ENCODE assay signal across 24 cellular contexts in the genomic region with DNA sequence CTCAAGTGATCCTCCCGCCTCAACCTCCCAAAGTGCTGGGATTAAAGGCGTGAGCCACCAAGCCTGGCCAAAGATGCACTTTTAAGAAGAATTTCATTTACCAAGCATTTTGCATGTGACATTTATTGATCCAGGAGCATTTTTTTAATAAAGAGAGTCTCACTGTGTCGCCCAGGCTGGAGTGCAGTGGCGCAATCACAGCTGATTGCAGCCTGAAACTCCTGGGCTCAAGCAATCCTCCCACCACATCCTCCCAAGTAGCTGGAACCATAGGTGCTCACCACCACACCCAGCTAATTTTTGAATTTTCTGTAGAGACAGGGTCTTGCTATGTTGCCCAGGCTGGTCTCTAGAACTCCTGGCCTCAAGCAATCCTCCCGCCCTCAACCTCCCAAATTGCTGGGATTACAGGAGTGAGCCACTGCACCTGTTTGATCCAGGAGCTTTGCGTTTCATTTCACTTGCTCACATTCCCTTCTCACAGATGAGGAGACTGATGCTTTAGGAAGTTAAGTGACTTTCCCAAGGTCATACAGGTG. TPM values are rescaled to one million over a fixed set of nuclear protein-coding genes. Genes with fewer than 3 reads are reported as not detected.
A peak's percentile ranks its signal among the peaks of the same experiment; 100 is the strongest.
DNase-seq lines count a peak whose midpoint lies in the region; ATAC-seq and TF ChIP-seq lines count a peak whose summit lies in the region.
"Had no signal": no experiment of that assay in that cellular context is flagged by ENCODE, and none has a peak within 500 bp of the region (broad histone marks: within the 10 kb centered on the region; RNA-seq: fewer than 3 reads in every experiment).

No MANE protein-coding gene starts in this region.

- no peak overlapping the region for H3K4me3 Mint-ChIP-seq in WTC11
- no peak overlapping the region for H3K4me3 Mint-ChIP-seq in T-helper 17 cell
- H3K4me3 Mint-ChIP-seq: CD8-positive, alpha-beta memory T cell; HFFc6; T-cell had no signal

- CTCF ChIA-PET in HEK293 (lab: Yijun Ruan, JAX): interaction anchor here (0.6 to 1.6 kb wide), 4 partner anchors 24 to 143 kb away, joined by 3 to 5 read pairs (median 4); partner anchors contain the start of gene BAZ1B
- CTCF ChIA-PET in WTC11 (lab: Charles Lee): no interaction called here

- POLR2A ChIA-PET in HEK293 (lab: Yijun Ruan, JAX): interaction anchor here (1.0 to 1.3 kb wide), 2 partner anchors 16 to 60 kb away, joined by 4 read pairs; partner anchors contain the start of gene BAZ1B
- POLR2A ChIA-PET in WTC11 (lab: Charles Lee): no interaction called here

- no peaks in the 10 kb centered on the region for H3K9me3 Mint-ChIP-seq in WTC11
- H3K9me3 Mint-ChIP-seq: CD8-positive, alpha-beta memory T cell; HFFc6; T-cell had no signal

- H3K36me3 ChIP-seq in BLaER1 treated with 17β-estradiol and CSF1 and Interleukin-3, amounts not matched to agents 10 nM and 100 nM: no peaks in the 10 kb centered on the region
- H3K36me3 ChIP-seq in HEK293 (ENCODE audit: control insufficient read depth in 2 of 2, insufficient read depth in 1 of 2, low read length in 2 of 2): no peaks in the 10 kb centered on the region
- no peaks in the 10 kb centered on the region for H3K36me3 ChIP-seq in neutrophil

- ATAC-seq in WTC11 (no peak), T-helper 17 cell (no peak), HG03342 (IDR thresholded peaks at IDR 0.05; ENCODE audit: unreplicated experiment) (no peak)
- ATAC-seq: T-cell had no signal

- peaks cover 23 to 88% (median 72%) of the 10 kb centered on the region in 10 experiments for H3K4me1 ChIP-seq in BLaER1 treated with 17β-estradiol and CSF1 and Interleukin-3, amounts not matched to agents 10 nM and 100 nM
- H3K4me1 ChIP-seq in HEK293 (ENCODE audit: control insufficient read depth, insufficient read depth, low read length): no peaks in the 10 kb centered on the region
- H3K4me1 ChIP-seq in neutrophil (ENCODE audit: control insufficient read depth in 1 of 2, insufficient read depth in 1 of 2, low read depth in 1 of 2, low read length in 1 of 2): peaks cover 40 to 50% of the 10 kb centered on the region in 2 experiments

- H3K27me3 ChIP-seq in BLaER1 treated with 17β-estradiol and CSF1 and Interleukin-3, amounts not matched to agents 10 nM and 100 nM: no peaks in the 10 kb centered on the region
- no peaks in the 10 kb centered on the region for H3K27me3 ChIP-seq in neutrophil

- H3K27ac Mint-ChIP-seq in WTC11 (no peak overlapping the region), T-helper 17 cell (no peak overlapping the region)
- H3K27ac Mint-ChIP-seq: CD8-positive, alpha-beta memory T cell; HFFc6; T-cell had no signal

- H3K27me3 Mint-ChIP-seq in WTC11 (ENCODE audit: low read depth) (peaks cover 76% of the 10 kb centered on the region), T-helper 17 cell (no peaks in the 10 kb centered on the region)
- H3K27me3 Mint-ChIP-seq: CD8-positive, alpha-beta memory T cell; T-cell had no signal

- DNase-seq in WTC11 (ENCODE audit: low spot score): no peak
- no peak for DNase-seq in dedifferentiated amniotic fluid mesenchymal stem cell (ENCODE audit: extremely low spot score)
- DNase-seq in T-helper 17 cell: no peak
- DNase-seq: Calu3; CD8-positive, alpha-beta memory T cell; DMS153; H7; HFFc6; MM.1S; NCI-H1694; NCI-H2081; NCI-H2171; NCI-H345; NCI-H524; NCI-H774; SIG-M5; SK-N-SH had no signal

- H3K4me2 ChIP-seq in BLaER1 treated with 17β-estradiol and CSF1 and Interleukin-3, amounts not matched to agents 10 nM and 100 nM: peak overlapping the region; percentile 71 to 96 (median 91); a peak in 20 of 22 replicates
- H3K4me2 ChIP-seq: SK-N-SH had no signal

- no peaks in the 10 kb centered on the region for H4K20me1 ChIP-seq in BLaER1 treated with 17β-estradiol and CSF1 and Interleukin-3, amounts not matched to agents 10 nM and 100 nM

- peaks cover 8% of the 10 kb centered on the region for H3K4me1 Mint-ChIP-seq in WTC11
- H3K4me1 Mint-ChIP-seq in T-helper 17 cell: peaks cover 17% of the 10 kb centered on the region

- H3K4me3 ChIP-seq in BLaER1 treated with 17β-estradiol and CSF1 and Interleukin-3, amounts not matched to agents 10 nM and 100 nM: 0 out of 20 replicates have a peak overlapping the region, but pooled peaks of 1 of the 10 experiments have one; percentile 26
- H3K4me3 ChIP-seq in HEK293 (ENCODE audit: low read depth, low read length) (no peak overlapping the region), neutrophil (ENCODE audit: low read depth in 1 of 2, low read length in 1 of 2) (no peak overlapping the region)

- H3K9ac ChIP-seq in BLaER1 treated with 17β-estradiol and CSF1 and Interleukin-3, amounts not matched to agents 10 nM and 100 nM: peak overlapping the region in 5 of 11 experiments; percentile 40 to 76 (median 63); a peak in 5 of 22 replicates
- H3K9ac ChIP-seq: SK-N-SH had no signal

- TF ChIP-seq CTCF in HEK293 (tag by site-specific recombination; IDR thresholded peaks at IDR 0.05) (no peak), WTC11 (IDR thresholded peaks at IDR 0.05) (no peak), neutrophil (IDR thresholded peaks at IDR 0.05) (no peak)

- H3K36me3 Mint-ChIP-seq in WTC11: no peaks in the 10 kb centered on the region
- peaks cover 2% of the 10 kb centered on the region for H3K36me3 Mint-ChIP-seq in T-helper 17 cell (ENCODE audit: low read depth)
- H3K36me3 Mint-ChIP-seq: T-cell had no signal

- H3K9me3 ChIP-seq in BLaER1 treated with 17β-estradiol and CSF1 and Interleukin-3, amounts not matched to agents 10 nM and 100 nM (replicated peaks in 1 of 11): peaks cover 0 to 4% (median 0%) of the 10 kb centered on the region in 11 experiments; a peak in 1 of 22 replicates
- no peaks in the 10 kb centered on the region for H3K9me3 ChIP-seq in HEK293 (ENCODE audit: control insufficient read depth, insufficient read depth, low read depth, low read length)
- no peaks in the 10 kb centered on the region for H3K9me3 ChIP-seq in neutrophil
- no peaks in the 10 kb centered on the region for H3K9me3 ChIP-seq in T-helper 17 cell (ENCODE audit: control insufficient read depth, low read length, poor library complexity, severe bottlenecking)
- H3K9me3 ChIP-seq: SK-N-SH had no signal

- H3K27ac ChIP-seq in BLaER1 treated with 17β-estradiol and CSF1 and Interleukin-3, amounts not matched to agents 10 nM and 100 nM: peak overlapping the region in 8 of 11 experiments; percentile 64 to 94 (median 76); a peak in 16 of 22 replicates
- no peak overlapping the region for H3K27ac ChIP-seq in HEK293 (ENCODE audit: extremely low read depth, low read depth, low read length)
- H3K27ac ChIP-seq in neutrophil: peak overlapping the region; percentile 71
- H3K27ac ChIP-seq: RWPE1 had no signal

TF ChIP-seq in HEK293, 187 proteins besides CTCF, POLR2A, EP300 and RAD21:
- no peak for TF ChIP-seq ZXDB (tag by site-specific recombination; IDR thresholded peaks at IDR 0.05)
- peak; percentile 66 for TF ChIP-seq ZNF121 (tag by site-specific recombination; IDR thresholded peaks at IDR 0.05)

TF ChIP-seq in WTC11, 78 proteins besides CTCF, POLR2A, EP300 and RAD21:
- TF ChIP-seq SOX15 (CRISPR knock-in tag; IDR thresholded peaks at IDR 0.05) (no peak), KAT7 (CRISPR knock-in tag; IDR thresholded peaks at IDR 0.05; ENCODE audit: borderline replicate concordance) (no peak), SP1 (CRISPR knock-in tag; conservative IDR thresholded peaks at IDR 0.05) (no peak), ZNF121 (CRISPR knock-in tag; IDR thresholded peaks at IDR 0.05) (peak; percentile 57; the same call in 1 of the 2 replicates)

RNA-seq across cellular contexts. Expression of gene TBL2, which starts 4.4 kb away (rescaled TPM):
- total RNA-seq in WTC11 (2021): 28.6 to 32.3 TPM (median 29.0 TPM) in 3 replicates
- 10 to 100 TPM; 15.3 to 22.9 TPM for total RNA-seq in T-helper 17 cell

RNA-seq across cellular contexts. Expression of gene BCL7B, which starts 25.2 kb away (rescaled TPM):
- 26.0 to 28.5 TPM (median 27.7 TPM) in 3 replicates for total RNA-seq in WTC11 (2021)
- 100 to 1,000 TPM; 112 to 116 TPM for total RNA-seq in T-helper 17 cell

RNA-seq across cellular contexts. Expression of gene MLXIPL, which starts 41.6 kb away (rescaled TPM):
- total RNA-seq in WTC11 (2021): 20.4 to 26.6 TPM (median 23.8 TPM) in 3 replicates
- not detected for total RNA-seq in T-helper 17 cell
- total RNA-seq: CD8-positive, alpha-beta memory T cell; G401; HFFc6 had no signal

Comparison
In these comparisons a context has a peak if more than half of its experiments do, and no peak if none do; other contexts are left out.
1. RNA of gene MLXIPL, which starts 41.6 kb away (total RNA-seq): 20.4 to 26.6 TPM in WTC11; not detected in T-helper 17 cell; every median in the first group is over 10 times any median in the second.